Comparison of ENCODE assay signal across 19 cellular contexts in the genomic region with DNA sequence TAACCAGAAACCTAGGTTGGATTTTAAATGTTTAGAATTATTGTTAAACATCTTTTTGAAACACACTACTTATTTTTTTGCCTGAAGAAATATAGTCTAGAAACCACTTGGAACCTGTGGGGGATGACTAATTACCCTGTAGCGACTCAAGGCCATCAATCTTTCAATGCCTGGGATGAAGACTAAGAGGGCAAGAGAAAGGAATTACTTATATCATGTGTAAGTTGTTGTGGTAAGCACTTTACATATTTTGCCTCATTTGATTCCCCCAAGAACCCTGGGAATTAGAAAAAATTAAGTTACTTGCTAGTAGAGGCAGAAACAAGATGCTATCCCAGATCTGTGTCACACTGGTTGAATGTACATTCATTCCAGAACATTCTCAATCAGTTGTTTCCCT.
DNase-seq lines count a peak whose midpoint lies in the region; TF ChIP-seq lines count a peak whose summit lies in the region.
"Had no signal": no experiment of that assay in that cellular context is flagged by ENCODE, and none has a peak within 500 bp of the region (broad histone marks: within the 10 kb centered on the region; RNA-seq: fewer than 3 reads in every experiment).

No MANE protein-coding gene starts in this region.

- intact Hi-C loops in mammary epithelial cell (cut with micrococcal nuclease), result no loop called here
- intact Hi-C loops in MCF 10A (cut with micrococcal nuclease), result no loop called here

- H3K27ac ChIP-seq in mammary epithelial cell (ENCODE audit: insufficient read depth, low read depth, low read length), result no peak overlapping the region
- H3K27ac ChIP-seq in CD8-positive, alpha-beta memory T cell (ENCODE audit: low read depth, low read length), result no peak overlapping the region
- H3K27ac ChIP-seq: 22Rv1, A549, BLaER1, HL-60 had no signal

- H3K9me3 ChIP-seq in mammary epithelial cell (replicated peaks; ENCODE audit: insufficient read depth, low read length), result no peaks in the 10 kb centered on the region
- no peaks in the 10 kb centered on the region for H3K9me3 ChIP-seq in CD8-positive, alpha-beta memory T cell (ENCODE audit: low read length)
- H3K9me3 ChIP-seq: A549, BLaER1 had no signal

- BruUV-seq in mammary epithelial cell (replicated peaks; lab: Mats Ljungman, UMichigan) (no TSS peak), MCF 10A (replicated peaks; lab: Mats Ljungman, UMichigan) (no TSS peak)

- no peak overlapping the region for H3K4me3 Mint-ChIP-seq in MCF 10A (ENCODE audit: unreplicated experiment)
- H3K4me3 Mint-ChIP-seq in CD8-positive, alpha-beta memory T cell, result no peak overlapping the region
- H3K4me3 Mint-ChIP-seq: CD14-positive monocyte; CD4-positive, alpha-beta memory T cell; H9 had no signal

- peak; percentile 1 for DNase-seq in mammary epithelial cell
- no peak for DNase-seq in MCF 10A (ENCODE audit: unreplicated experiment)
- peak; percentile 5 for DNase-seq in M059J (ENCODE audit: low read depth)
- peak; percentile 15 for DNase-seq in epithelial cell of esophagus (ENCODE audit: low read depth)
- no peak for DNase-seq in central memory CD4-positive, alpha-beta T cell
- no peak for DNase-seq in CD8-positive, alpha-beta memory T cell
- no peak for DNase-seq in NK-92 (lab: John Stamatoyannopoulos, UW; ENCODE audit: unreplicated experiment)
- no peak for DNase-seq in NOMO-1 treated with dmso at 0.1 percent for 144 hours (lab: John Stamatoyannopoulos, UW; ENCODE audit: unreplicated experiment)
- DNase-seq: Calu3; CD4-positive, alpha-beta memory T cell; DND-41; GDM1; H9 had no signal

- POLR2A ChIA-PET in MCF 10A (lab: Yijun Ruan, JAX), result no interaction called here
- POLR2A ChIA-PET in CD8-positive, alpha-beta memory T cell (lab: Charles Lee), result no interaction called here

- H2AFZ ChIP-seq in mammary epithelial cell (ENCODE audit: low read depth, low read length), result no peak overlapping the region

- no peaks in the 10 kb centered on the region for H3K27me3 Mint-ChIP-seq in MCF 10A (ENCODE audit: insufficient read depth, unreplicated experiment)
- no peaks in the 10 kb centered on the region for H3K27me3 Mint-ChIP-seq in CD8-positive, alpha-beta memory T cell
- H3K27me3 Mint-ChIP-seq: CD4-positive, alpha-beta memory T cell had no signal

- no peaks in the 10 kb centered on the region for H4K20me1 ChIP-seq in mammary epithelial cell (ENCODE audit: insufficient read depth, low read length)
- H4K20me1 ChIP-seq: BLaER1 had no signal

- no peaks in the 10 kb centered on the region for H3K4me1 Mint-ChIP-seq in MCF 10A (ENCODE audit: insufficient read depth, unreplicated experiment)
- no peaks in the 10 kb centered on the region for H3K4me1 Mint-ChIP-seq in CD8-positive, alpha-beta memory T cell
- H3K4me1 Mint-ChIP-seq: CD14-positive monocyte; CD4-positive, alpha-beta memory T cell; H9 had no signal

- H3K79me2 ChIP-seq in mammary epithelial cell (ENCODE audit: insufficient read depth, low read length), result no peaks in the 10 kb centered on the region

- H3K27ac Mint-ChIP-seq in MCF 10A (ENCODE audit: low read depth, unreplicated experiment), result no peak overlapping the region
- no peak overlapping the region for H3K27ac Mint-ChIP-seq in CD8-positive, alpha-beta memory T cell
- H3K27ac Mint-ChIP-seq: CD14-positive monocyte; CD4-positive, alpha-beta memory T cell; H9 had no signal

- H3K36me3 Mint-ChIP-seq in MCF 10A (ENCODE audit: insufficient read depth, unreplicated experiment), result no peaks in the 10 kb centered on the region
- H3K36me3 Mint-ChIP-seq in CD8-positive, alpha-beta memory T cell, result no peaks in the 10 kb centered on the region
- H3K36me3 Mint-ChIP-seq: CD14-positive monocyte; CD4-positive, alpha-beta memory T cell had no signal

- no peak overlapping the region for H3K4me3 ChIP-seq in mammary epithelial cell (replicated peaks in 1 of 3; ENCODE audit: insufficient read depth in 1 of 3, low read depth in 2 of 3, low read length in 3 of 3)
- no peak overlapping the region for H3K4me3 ChIP-seq in epithelial cell of esophagus (ENCODE audit: low read length)
- no peak overlapping the region for H3K4me3 ChIP-seq in CD8-positive, alpha-beta memory T cell (ENCODE audit: low read length)
- H3K4me3 ChIP-seq: A549, BLaER1, GM12878 had no signal

- H3K9ac ChIP-seq in mammary epithelial cell (ENCODE audit: insufficient read depth, low read length), result no peak overlapping the region
- H3K9ac ChIP-seq: BLaER1 had no signal

- CTCF ChIA-PET in mammary epithelial cell (lab: Charles Lee; ENCODE audit: low non-redundant PET), result no interaction called here
- CTCF ChIA-PET in MCF 10A (lab: Yijun Ruan, JAX), result no interaction called here
- CTCF ChIA-PET in CD8-positive, alpha-beta memory T cell (lab: Charles Lee), result no interaction called here

- no peak for TF ChIP-seq CTCF in mammary epithelial cell (conservative IDR thresholded peaks at IDR 0.05 in 1 of 2, IDR thresholded peaks at IDR 0.05 in 1 of 2; ENCODE audit: extremely low read depth in 1 of 2, insufficient read depth in 1 of 2, low read depth in 1 of 2, low read length in 2 of 2)
- TF ChIP-seq CTCF in MCF 10A (IDR thresholded peaks at IDR 0.05; ENCODE audit: unreplicated experiment), result no peak
- TF ChIP-seq CTCF in epithelial cell of esophagus (IDR thresholded peaks at IDR 0.05; ENCODE audit: insufficient read depth, low read depth, low read length, missing control alignments), result no peak

- H3K4me2 ChIP-seq in mammary epithelial cell (ENCODE audit: insufficient read depth, low read depth, low read length), result no peak overlapping the region
- H3K4me2 ChIP-seq: A549, BLaER1 had no signal

- dilution Hi-C loops in mammary epithelial cell (cut with HindIII; ENCODE audit: low sequenced_read_pairs), result no loop called here

- H3K4me1 ChIP-seq in mammary epithelial cell (ENCODE audit: insufficient read depth, low read length), result no peaks in the 10 kb centered on the region
- no peaks in the 10 kb centered on the region for H3K4me1 ChIP-seq in CD8-positive, alpha-beta memory T cell (ENCODE audit: insufficient read depth, low read length)
- H3K4me1 ChIP-seq: A549, BLaER1 had no signal

- WGBS in mammary epithelial cell (ENCODE audit: low coverage, missing lambda C conversion rate), result 54% methylated on average over 1 of the region's 1 CpG

- in situ Hi-C loops in mammary epithelial cell (cut with MboI; ENCODE audit: low sequenced_read_pairs in 2 of 2), result no loop called here

- H3K36me3 ChIP-seq in mammary epithelial cell (ENCODE audit: insufficient read depth, low read length), result no peaks in the 10 kb centered on the region
- H3K36me3 ChIP-seq in CD8-positive, alpha-beta memory T cell (ENCODE audit: insufficient read depth, low read length), result no peaks in the 10 kb centered on the region
- H3K36me3 ChIP-seq: BLaER1 had no signal

- no peaks in the 10 kb centered on the region for H3K27me3 ChIP-seq in mammary epithelial cell (ENCODE audit: insufficient read depth, low read length)
- no peaks in the 10 kb centered on the region for H3K27me3 ChIP-seq in CD8-positive, alpha-beta memory T cell (ENCODE audit: insufficient read depth, low read length, poor library complexity, severe bottlenecking)

- peaks cover 24% of the 10 kb centered on the region for H3K9me3 Mint-ChIP-seq in MCF 10A (ENCODE audit: unreplicated experiment)
- H3K9me3 Mint-ChIP-seq in CD8-positive, alpha-beta memory T cell, result peaks cover 0 to 5% (median 2%) of the 10 kb centered on the region in 5 donors

Comparison
In these comparisons a context has a peak if more than half of its experiments do, and no peak if none do; other contexts are left out.
1. DNase-seq: peak in mammary epithelial cell (single experiment), M059J (single experiment) and epithelial cell of esophagus (single experiment); none in MCF 10A (single experiment), central memory CD4-positive, alpha-beta T cell (single experiment), CD8-positive, alpha-beta memory T cell (0 of 5), NK-92 (single experiment) and NOMO-1 treated with dmso at 0.1 percent for 144 hours (single experiment).